ENCODE assay signal across 8 cellular contexts in genomic region chr6:43246301-43247114, GRCh38. TPM values are rescaled to one million over a fixed set of nuclear protein-coding genes. Genes with fewer than 3 reads are reported as not detected.
DNase-seq lines count a peak whose midpoint lies in the region; ATAC-seq, FAIRE-seq and TF ChIP-seq lines count a peak whose summit lies in the region.

No MANE protein-coding gene starts in this region.

- no peaks in the 10 kb centered on the region for H3K9me3 Mint-ChIP-seq in activated naive CD4-positive, alpha-beta T cell treated with anti-CD3 and anti-CD28 coated beads, Interleukin-2, amount 10 ng/mL, durations not matched to agents 7 days and 5 days
- H3K9me3 Mint-ChIP-seq in stimulated activated naive B cell treated with anti-CD40 and anti-IgM and Interleukin-4, amounts not matched to agents 10 μg/mL and 1 μg/mL and 100 μg/mL, for 72 hours, result no peaks in the 10 kb centered on the region

- H3K27ac Mint-ChIP-seq in activated naive CD4-positive, alpha-beta T cell treated with anti-CD3 and anti-CD28 coated beads, Interleukin-2, amount 10 ng/mL, durations not matched to agents 7 days and 5 days, result no peak overlapping the region
- H3K27ac Mint-ChIP-seq in stimulated activated naive B cell treated with anti-CD40 and anti-IgM and Interleukin-4, amounts not matched to agents 10 μg/mL and 1 μg/mL and 100 μg/mL, for 72 hours, result peak overlapping the region; percentile 90

- H3K4me3 Mint-ChIP-seq in activated naive CD4-positive, alpha-beta T cell treated with anti-CD3 and anti-CD28 coated beads, Interleukin-2, amount 10 ng/mL, durations not matched to agents 7 days and 5 days, result peak overlapping the region; percentile 75
- H3K4me3 Mint-ChIP-seq in stimulated activated naive B cell treated with anti-CD40 and anti-IgM and Interleukin-4, amounts not matched to agents 10 μg/mL and 1 μg/mL and 100 μg/mL, for 72 hours, result peak overlapping the region; percentile 86 to 91

- H3K27me3 ChIP-seq in bronchial epithelial cell (ENCODE audit: control insufficient read depth, insufficient read depth, low read length), result peaks cover 43% of the 10 kb centered on the region
- H3K27me3 ChIP-seq in layer of hippocampus (ENCODE audit: control insufficient read depth, insufficient read depth, low read length), result no peaks in the 10 kb centered on the region

- no peaks in the 10 kb centered on the region for H3K36me3 ChIP-seq in bronchial epithelial cell (ENCODE audit: control insufficient read depth, insufficient read depth, low read length)

- DNase-seq in activated naive CD4-positive, alpha-beta T cell treated with anti-CD3 and anti-CD28 coated beads, Interleukin-2, amount 10 ng/mL, durations not matched to agents 7 days and 5 days, result peak; percentile 57
- no peak for DNase-seq in activated naive CD4-positive, alpha-beta T cell treated with Interleukin-2 at 50 U/mL for 16 hours
- DNase-seq in NCI-H748 (lab: John Stamatoyannopoulos, UW; ENCODE audit: unreplicated experiment), result peak; percentile 94
- no peak for DNase-seq in bronchial epithelial cell (ENCODE audit: low read depth)
- peak; percentile 45 for DNase-seq in stimulated activated naive B cell treated with anti-CD40 and anti-IgM and Interleukin-4, amounts not matched to agents 10 μg/mL and 1 μg/mL and 100 μg/mL, for 72 hours
- no peak for DNase-seq in foreskin melanocyte

- H3K4me1 Mint-ChIP-seq in activated naive CD4-positive, alpha-beta T cell treated with anti-CD3 and anti-CD28 coated beads, Interleukin-2, amount 10 ng/mL, durations not matched to agents 7 days and 5 days, result peaks cover 26% of the 10 kb centered on the region
- peaks cover 12 to 26% of the 10 kb centered on the region in 2 donors for H3K4me1 Mint-ChIP-seq in stimulated activated naive B cell treated with anti-CD40 and anti-IgM and Interleukin-4, amounts not matched to agents 10 μg/mL and 1 μg/mL and 100 μg/mL, for 72 hours

- TF ChIP-seq CTCF in bronchial epithelial cell (IDR thresholded peaks at IDR 0.05; ENCODE audit: insufficient read depth, low read length, severe bottlenecking), result no peak

- peak; percentile 42 for ATAC-seq in HG02840 (IDR thresholded peaks at IDR 0.05; ENCODE audit: low FRiP score, unreplicated experiment)
- ATAC-seq in stimulated activated naive B cell treated with anti-CD40 and anti-IgM and Interleukin-4, amounts not matched to agents 10 μg/mL and 1 μg/mL and 100 μg/mL, for 72 hours (replicated peaks), result peak; percentile 56 to 65

- CTCF ChIA-PET in activated naive CD4-positive, alpha-beta T cell treated with anti-CD3 and anti-CD28 coated beads, Interleukin-2, amount 10 ng/mL, durations not matched to agents 7 days and 5 days (lab: Charles Lee), result interaction anchor here (0.8 to 1.8 kb wide), 4 partner anchors 9 to 36 kb away, joined by 3 to 11 read pairs (median 4); partner anchors contain the start of gene DNPH1

- H3K4me3 ChIP-seq in bronchial epithelial cell (ENCODE audit: low read depth, low read length), result peak overlapping the region; percentile 12

- FAIRE-seq in bronchial epithelial cell (lab: Jason Lieb, UNC), result no peak

- H3K36me3 Mint-ChIP-seq in activated naive CD4-positive, alpha-beta T cell treated with anti-CD3 and anti-CD28 coated beads, Interleukin-2, amount 10 ng/mL, durations not matched to agents 7 days and 5 days, result no peaks in the 10 kb centered on the region
- H3K36me3 Mint-ChIP-seq in stimulated activated naive B cell treated with anti-CD40 and anti-IgM and Interleukin-4, amounts not matched to agents 10 μg/mL and 1 μg/mL and 100 μg/mL, for 72 hours, result no peaks in the 10 kb centered on the region

- peaks cover 18% of the 10 kb centered on the region for H3K27me3 Mint-ChIP-seq in activated naive CD4-positive, alpha-beta T cell treated with anti-CD3 and anti-CD28 coated beads, Interleukin-2, amount 10 ng/mL, durations not matched to agents 7 days and 5 days
- H3K27me3 Mint-ChIP-seq in stimulated activated naive B cell treated with anti-CD40 and anti-IgM and Interleukin-4, amounts not matched to agents 10 μg/mL and 1 μg/mL and 100 μg/mL, for 72 hours, result peaks cover 10 to 15% of the 10 kb centered on the region in 2 donors

- H3K27ac ChIP-seq in layer of hippocampus (ENCODE audit: low read depth, low read length), result peak overlapping the region; percentile 75

RNA-seq across cellular contexts. Expression of gene TTBK1, which starts 3.2 kb away (rescaled TPM):
- not detected in 2 replicates for total RNA-seq in bronchial epithelial cell

RNA-seq across cellular contexts. Expression of gene DNPH1, which starts 17.2 kb away (rescaled TPM):
- total RNA-seq in bronchial epithelial cell, result 59.8 and 75.4 TPM in 2 replicates

RNA-seq across cellular contexts. Expression of gene SLC22A7, which starts 51.6 kb away (rescaled TPM):
- total RNA-seq in bronchial epithelial cell, result not detected in 2 replicates

Comparison
In these comparisons a context has a peak if more than half of its experiments do, and no peak if none do; other contexts are left out.
1. DNase-seq: peak in activated naive CD4-positive, alpha-beta T cell treated with anti-CD3 and anti-CD28 coated beads, Interleukin-2, amount 10 ng/mL, durations not matched to agents 7 days and 5 days (single experiment), NCI-H748 (single experiment) and stimulated activated naive B cell treated with anti-CD40 and anti-IgM and Interleukin-4, amounts not matched to agents 10 μg/mL and 1 μg/mL and 100 μg/mL, for 72 hours (single experiment); none in activated naive CD4-positive, alpha-beta T cell treated with Interleukin-2 at 50 U/mL for 16 hours (single experiment), bronchial epithelial cell (single experiment) and foreskin melanocyte (single experiment).